In genomic region chr4:87129681-87130080, GRCh38 we compare ENCODE assay signal across 9 cellular contexts.
"Had no signal": no experiment of that assay in that cellular context is flagged by ENCODE, and none has a peak within 500 bp of the region (broad histone marks: within the 10 kb centered on the region; RNA-seq: fewer than 3 reads in every experiment).

No MANE protein-coding gene starts in this region.

- H3K27ac Mint-ChIP-seq: HFFc6, IgD-negative memory B cell had no signal

- H3K4me3 Mint-ChIP-seq: HFFc6, IgD-negative memory B cell had no signal

- DNase-seq: GM23248, GOT3, H7, HFFc6 had no signal

- H3K4me3 ChIP-seq: GM23248, HAP-1 had no signal

- ATAC-seq: HCT116, HepG2 had no signal

- H3K27ac ChIP-seq: GM23248, HL-60 had no signal

- H3K9me3 ChIP-seq: HAP-1 had no signal

- FAIRE-seq: HepG2 had no signal

- H3K27me3 Mint-ChIP-seq: IgD-negative memory B cell had no signal

- H3K9me3 Mint-ChIP-seq: HFFc6, IgD-negative memory B cell had no signal
